Comparison of ENCODE assay signal across 8 cellular contexts in the genomic region with DNA sequence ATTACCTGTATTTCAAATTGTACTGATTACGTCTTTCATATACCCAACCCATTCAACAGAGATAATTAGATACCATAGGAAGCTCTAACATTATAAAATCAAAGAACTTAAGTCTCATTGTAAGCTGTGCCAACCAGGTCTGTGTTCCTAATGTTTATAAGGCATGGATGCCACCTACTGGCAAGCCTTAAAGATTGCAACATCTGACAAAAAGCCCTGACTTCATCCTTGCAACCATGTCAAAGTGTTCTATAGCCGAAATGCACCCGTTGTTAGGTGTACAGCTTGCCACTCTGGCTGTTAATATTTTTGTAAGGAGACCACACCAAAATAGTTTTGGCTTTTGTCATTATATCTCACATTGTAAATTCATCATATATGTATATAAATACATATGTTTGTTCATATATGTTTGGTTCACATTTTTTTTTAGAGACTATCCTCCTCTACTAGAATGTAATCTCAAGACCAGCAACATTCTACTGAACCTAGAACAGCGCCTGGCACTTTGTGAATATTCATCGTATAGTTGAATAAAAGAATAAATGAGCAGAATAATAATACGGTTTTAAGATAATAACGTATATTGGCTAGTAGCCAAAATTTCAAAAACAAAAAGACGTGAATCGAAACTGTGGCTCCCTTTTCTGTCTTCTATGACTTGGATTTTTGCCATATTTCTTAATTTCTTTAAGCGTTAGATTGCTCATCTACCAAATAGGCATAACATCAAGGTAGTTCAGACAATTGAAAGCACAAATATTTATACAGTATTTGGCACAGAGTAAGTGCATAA.
DNase-seq lines count a peak whose midpoint lies in the region; ATAC-seq and TF ChIP-seq lines count a peak whose summit lies in the region.

No MANE protein-coding gene starts in this region.

- peak; percentile 99 for ATAC-seq in GM19395 (IDR thresholded peaks at IDR 0.05; ENCODE audit: unreplicated experiment)
- peak; percentile 99 for ATAC-seq in HG03354 (IDR thresholded peaks at IDR 0.05; ENCODE audit: poor library complexity, severe bottlenecking, unreplicated experiment)
- ATAC-seq in WTC11: peak; percentile 86
- peak; percentile 86 for ATAC-seq in esophagus mucosa
- ATAC-seq in natural killer cell: peak; percentile 64 to 80 (median 70)
- no peak for ATAC-seq in HG03108 (IDR thresholded peaks at IDR 0.05; ENCODE audit: unreplicated experiment)

- H3K9me3 Mint-ChIP-seq in WTC11: peaks cover 7% of the 10 kb centered on the region
- H3K9me3 Mint-ChIP-seq in natural killer cell: no peaks in the 10 kb centered on the region

- intact Hi-C loops in natural killer cell (cut with micrococcal nuclease): loop anchor here (1.0 kb wide), 1 partner anchor 67 kb away; no protein-coding TSS in a partner anchor

- H3K4me1 Mint-ChIP-seq in WTC11: peaks cover 12% of the 10 kb centered on the region; the same call in 1 of the 2 replicates
- H3K4me1 Mint-ChIP-seq in natural killer cell: no peaks in the 10 kb centered on the region

- H3K27me3 Mint-ChIP-seq in WTC11 (ENCODE audit: low read depth) (no peaks in the 10 kb centered on the region), natural killer cell (ENCODE audit: low read depth in 2 of 2) (peaks cover 0 to 5% of the 10 kb centered on the region in 2 donors)

- TF ChIP-seq CTCF in WTC11 (IDR thresholded peaks at IDR 0.05): peak; percentile 67
- TF ChIP-seq CTCF in natural killer cell (IDR thresholded peaks at IDR 0.05): peak; percentile 73

- H3K4me3 Mint-ChIP-seq in WTC11: no peak overlapping the region
- no peak overlapping the region for H3K4me3 Mint-ChIP-seq in natural killer cell

- no peaks in the 10 kb centered on the region for H3K36me3 Mint-ChIP-seq in WTC11
- no peaks in the 10 kb centered on the region for H3K36me3 Mint-ChIP-seq in natural killer cell

- H3K27ac Mint-ChIP-seq in WTC11: no peak overlapping the region
- no peak overlapping the region for H3K27ac Mint-ChIP-seq in natural killer cell

- peak; percentile 90 for DNase-seq in DMS53 (lab: John Stamatoyannopoulos, UW)
- peak; percentile 52 for DNase-seq in NCI-H226
- peak; percentile 25 for DNase-seq in WTC11 (ENCODE audit: low spot score)
- no peak for DNase-seq in natural killer cell

- CTCF ChIA-PET in WTC11 (lab: Charles Lee): interaction anchor here (0.8 to 2.1 kb wide), 9 partner anchors 9 to 425 kb away, joined by 3 to 26 read pairs (median 5); no protein-coding TSS in a partner anchor

- POLR2A ChIA-PET in WTC11 (lab: Charles Lee): interaction anchor here (0.9 kb wide), 1 partner anchor 1446 kb away, joined by 3 read pairs; no protein-coding TSS in a partner anchor

TF ChIP-seq in WTC11, 78 proteins besides CTCF, POLR2A, EP300 and RAD21:
- TF ChIP-seq OVOL2 (CRISPR knock-in tag; IDR thresholded peaks at IDR 0.05; ENCODE audit: borderline replicate concordance) (no peak), FOXP1 (CRISPR knock-in tag; IDR thresholded peaks at IDR 0.05; ENCODE audit: borderline replicate concordance) (no peak), TCF7 (CRISPR knock-in tag; IDR thresholded peaks at IDR 0.05; ENCODE audit: low read depth) (no peak), CREB1 (CRISPR knock-in tag; IDR thresholded peaks at IDR 0.05) (no peak), ZNF416 (CRISPR knock-in tag; IDR thresholded peaks at IDR 0.05) (no peak), TEAD1 (CRISPR knock-in tag; IDR thresholded peaks at IDR 0.05) (no peak), GRHL2 (CRISPR knock-in tag; IDR thresholded peaks at IDR 0.05; ENCODE audit: insufficient replicate concordance, severe bottlenecking) (no peak), ZNF219 (CRISPR knock-in tag; IDR thresholded peaks at IDR 0.05; ENCODE audit: borderline replicate concordance) (no peak)
- TF ChIP-seq, protein P1, sequence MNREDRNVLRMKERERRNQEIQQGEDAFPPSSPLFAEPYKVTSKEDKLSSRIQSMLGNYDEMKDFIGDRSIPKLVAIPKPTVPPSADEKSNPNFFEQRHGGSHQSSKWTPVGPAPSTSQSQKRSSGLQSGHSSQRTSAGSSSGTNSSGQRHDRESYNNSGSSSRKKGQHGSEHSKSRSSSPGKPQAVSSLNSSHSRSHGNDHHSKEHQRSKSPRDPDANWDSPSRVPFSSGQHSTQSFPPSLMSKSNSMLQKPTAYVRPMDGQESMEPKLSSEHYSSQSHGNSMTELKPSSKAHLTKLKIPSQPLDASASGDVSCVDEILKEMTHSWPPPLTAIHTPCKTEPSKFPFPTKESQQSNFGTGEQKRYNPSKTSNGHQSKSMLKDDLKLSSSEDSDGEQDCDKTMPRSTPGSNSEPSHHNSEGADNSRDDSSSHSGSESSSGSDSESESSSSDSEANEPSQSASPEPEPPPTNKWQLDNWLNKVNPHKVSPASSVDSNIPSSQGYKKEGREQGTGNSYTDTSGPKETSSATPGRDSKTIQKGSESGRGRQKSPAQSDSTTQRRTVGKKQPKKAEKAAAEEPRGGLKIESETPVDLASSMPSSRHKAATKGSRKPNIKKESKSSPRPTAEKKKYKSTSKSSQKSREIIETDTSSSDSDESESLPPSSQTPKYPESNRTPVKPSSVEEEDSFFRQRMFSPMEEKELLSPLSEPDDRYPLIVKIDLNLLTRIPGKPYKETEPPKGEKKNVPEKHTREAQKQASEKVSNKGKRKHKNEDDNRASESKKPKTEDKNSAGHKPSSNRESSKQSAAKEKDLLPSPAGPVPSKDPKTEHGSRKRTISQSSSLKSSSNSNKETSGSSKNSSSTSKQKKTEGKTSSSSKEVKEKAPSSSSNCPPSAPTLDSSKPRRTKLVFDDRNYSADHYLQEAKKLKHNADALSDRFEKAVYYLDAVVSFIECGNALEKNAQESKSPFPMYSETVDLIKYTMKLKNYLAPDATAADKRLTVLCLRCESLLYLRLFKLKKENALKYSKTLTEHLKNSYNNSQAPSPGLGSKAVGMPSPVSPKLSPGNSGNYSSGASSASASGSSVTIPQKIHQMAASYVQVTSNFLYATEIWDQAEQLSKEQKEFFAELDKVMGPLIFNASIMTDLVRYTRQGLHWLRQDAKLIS (CRISPR knock-in tag; IDR thresholded peaks at IDR 0.05; ENCODE audit: borderline replicate concordance): no peak
- TF ChIP-seq, protein P2, sequence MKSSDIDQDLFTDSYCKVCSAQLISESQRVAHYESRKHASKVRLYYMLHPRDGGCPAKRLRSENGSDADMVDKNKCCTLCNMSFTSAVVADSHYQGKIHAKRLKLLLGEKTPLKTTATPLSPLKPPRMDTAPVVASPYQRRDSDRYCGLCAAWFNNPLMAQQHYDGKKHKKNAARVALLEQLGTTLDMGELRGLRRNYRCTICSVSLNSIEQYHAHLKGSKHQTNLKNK (CRISPR knock-in tag; IDR thresholded peaks at IDR 0.05): no peak
